Comparison of ENCODE assay signal across 12 cellular contexts in the genomic region with DNA sequence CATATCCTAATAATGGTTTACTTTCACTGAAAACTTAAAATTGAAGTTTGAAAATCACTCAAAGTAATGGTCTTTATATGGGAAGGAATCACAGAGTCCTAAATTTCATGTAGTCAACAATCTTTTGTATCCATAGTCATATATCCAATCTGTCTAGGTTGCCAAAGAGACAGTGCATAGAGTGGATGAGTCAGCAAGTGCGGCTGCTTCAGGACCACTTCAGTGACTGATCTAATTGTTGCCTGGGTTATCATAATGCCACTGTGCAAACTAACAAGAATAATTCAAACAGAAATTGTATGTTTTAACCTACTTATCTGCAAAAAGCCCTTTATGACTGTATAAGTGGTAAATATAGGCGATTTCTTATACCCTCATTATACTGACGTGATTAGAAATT.
A peak's percentile ranks its signal among the peaks of the same experiment; 100 is the strongest.
DNase-seq lines count a peak whose midpoint lies in the region; ATAC-seq, FAIRE-seq and TF ChIP-seq lines count a peak whose summit lies in the region.
"Had no signal": no experiment of that assay in that cellular context is flagged by ENCODE, and none has a peak within 500 bp of the region (broad histone marks: within the 10 kb centered on the region; RNA-seq: fewer than 3 reads in every experiment).

No MANE protein-coding gene starts in this region.

- WGBS in testis, 2 donors: 73 to 93% methylated on average over 3 of the region's 3 CpGs

- H3K27me3 ChIP-seq in testis: no peaks in the 10 kb centered on the region
- H3K27me3 ChIP-seq: esophagus squamous epithelium, neutrophil, sigmoid colon, SJCRH30 had no signal

- FAIRE-seq in RCC 7860 (lab: Jason Lieb, UNC): no peak

- DNase-seq in EH (ENCODE audit: low read depth) (peak; percentile 31), NCI-H1105 (lab: John Stamatoyannopoulos, UW) (peak; percentile 24), RCC 7860 (ENCODE audit: low spot score) (peak; percentile 17), fibroblast of mammary gland (ENCODE audit: low read depth) (peak; percentile 67), testis (no peak)
- no peak for DNase-seq in activated CD8-positive, alpha-beta memory T cell treated with anti-CD3 and anti-CD28 coated beads, Interleukin-2, amount 50 U/mL, for 48 hours
- DNase-seq: esophagus squamous epithelium, sigmoid colon, SJCRH30 had no signal

- intact Hi-C loops in testis (cut with DNase I; ENCODE audit: low total_unique reads): no loop called here

- H3K27ac ChIP-seq in testis: no peak overlapping the region
- H3K27ac ChIP-seq: esophagus squamous epithelium, neutrophil, sigmoid colon, SJCRH30, VCaP had no signal

- H3K36me3 ChIP-seq in testis (ENCODE audit: low read depth, missing control alignments): no peaks in the 10 kb centered on the region
- H3K36me3 ChIP-seq: esophagus squamous epithelium, neutrophil, sigmoid colon, SJCRH30 had no signal

- no peak for ATAC-seq in HG02981 (IDR thresholded peaks at IDR 0.05; ENCODE audit: unreplicated experiment)

- H3K4me3 ChIP-seq in fibroblast of mammary gland (ENCODE audit: control insufficient read depth, low read depth, low read length): no peak overlapping the region
- no peak overlapping the region for H3K4me3 ChIP-seq in testis
- H3K4me3 ChIP-seq: esophagus squamous epithelium, sigmoid colon, SJCRH30 had no signal

- TF ChIP-seq CTCF in fibroblast of mammary gland (conservative IDR thresholded peaks at IDR 0.05; ENCODE audit: control insufficient read depth, insufficient read depth, low read depth, low read length) (no peak), testis (IDR thresholded peaks at IDR 0.05) (no peak)

- no peak for TF ChIP-seq POLR2A in testis (IDR thresholded peaks at IDR 0.05)

- H3K4me1 ChIP-seq in testis: peaks cover 3% of the 10 kb centered on the region
- H3K4me1 ChIP-seq: esophagus squamous epithelium, sigmoid colon, SJCRH30 had no signal

- H3K9me3 ChIP-seq in testis: no peaks in the 10 kb centered on the region
- H3K9me3 ChIP-seq: esophagus squamous epithelium, neutrophil, sigmoid colon, SJCRH30 had no signal

Comparison
In these comparisons a context has a peak if more than half of its experiments do, and no peak if none do; other contexts are left out.
1. DNase-seq: peak in EH (single experiment), NCI-H1105 (single experiment), RCC 7860 (single experiment) and fibroblast of mammary gland (single experiment); none in activated CD8-positive, alpha-beta memory T cell treated with anti-CD3 and anti-CD28 coated beads, Interleukin-2, amount 50 U/mL, for 48 hours (single experiment) and testis (single experiment).